13 cellular contexts compared by ENCODE assay signal in the genomic region with DNA sequence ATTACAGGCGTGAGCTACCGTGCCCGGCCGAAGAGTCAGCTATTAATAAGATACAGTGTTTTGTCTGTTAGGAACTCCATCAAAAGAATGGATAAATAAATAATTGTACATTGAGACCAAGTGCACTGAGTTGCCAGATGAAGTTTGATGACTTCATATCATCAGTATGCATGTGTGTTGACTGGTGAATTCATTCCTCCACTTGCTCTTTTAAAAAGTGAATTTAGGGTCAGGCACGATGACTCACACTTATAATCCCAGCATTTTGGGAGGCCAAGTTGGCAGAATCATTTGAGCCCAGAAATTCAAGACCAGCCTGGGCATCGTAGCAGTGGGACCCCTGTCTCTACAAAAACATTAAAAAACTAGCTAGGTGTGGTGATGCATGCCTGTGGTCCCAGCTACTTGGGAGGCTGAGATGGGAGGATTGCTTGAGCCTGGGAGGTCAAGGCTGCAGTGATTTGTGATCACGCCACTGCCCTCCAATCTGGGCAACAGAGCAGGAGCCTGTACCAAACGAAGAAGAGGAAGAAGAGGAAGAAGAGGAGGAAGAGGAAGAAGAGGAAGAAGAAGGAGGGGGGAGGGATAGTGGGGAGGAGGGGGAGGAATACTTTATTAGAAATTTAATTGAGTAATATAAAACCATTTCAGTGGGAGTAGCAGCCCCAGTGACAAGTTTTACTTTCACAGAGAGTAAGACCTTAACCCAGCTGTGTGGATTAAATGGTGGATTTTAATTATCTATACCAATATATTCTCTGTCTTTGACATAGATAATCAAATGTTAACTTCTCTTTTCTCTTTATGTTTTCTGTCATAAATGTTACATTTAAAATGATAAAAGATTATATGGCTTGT.
DNase-seq lines count a peak whose midpoint lies in the region; ATAC-seq, FAIRE-seq and TF ChIP-seq lines count a peak whose summit lies in the region.
"Had no signal": no experiment of that assay in that cellular context is flagged by ENCODE, and none has a peak within 500 bp of the region (broad histone marks: within the 10 kb centered on the region; RNA-seq: fewer than 3 reads in every experiment).

No MANE protein-coding gene starts in this region.

- DNase-seq in ELR (ENCODE audit: low read depth): peak; percentile 87
- DNase-seq in RCC 7860 (ENCODE audit: low spot score): peak; percentile 25
- DNase-seq in epithelial cell of esophagus (ENCODE audit: low read depth): peak; percentile 46
- peak; percentile 62 for DNase-seq in osteoblast (ENCODE audit: insufficient read length, low spot score, missing footprints)
- no peak for DNase-seq in mesendoderm
- no peak for DNase-seq in chondrocyte (ENCODE audit: low spot score)
- DNase-seq in GM12891 (ENCODE audit: insufficient read length, low spot score): no peak
- DNase-seq: activated naive CD4-positive, alpha-beta T cell treated with anti-CD3 and anti-CD28 coated beads, Interleukin-2, amount 50 U/mL, for 16 hours; NCI-H1105 treated with DMSO at 0.1 percent for 48 hours; NCI-H526 had no signal

- H2AFZ ChIP-seq in osteoblast (ENCODE audit: low read length): no peak overlapping the region

- H3K36me3 ChIP-seq in osteoblast (ENCODE audit: insufficient read depth, low read length) (peaks cover 9% of the 10 kb centered on the region), mesendoderm (ENCODE audit: control insufficient read depth, insufficient read depth, low read length) (no peaks in the 10 kb centered on the region)

- H4K8ac ChIP-seq in mesendoderm (ENCODE audit: low read depth, low read length): no peak overlapping the region

- H3K9me3 Mint-ChIP-seq in chondrocyte (ENCODE audit: low read depth): peaks cover 7% of the 10 kb centered on the region

- H2BK120ac ChIP-seq in mesendoderm (ENCODE audit: low read depth, low read length): no peak overlapping the region

- no peak overlapping the region for H2BK5ac ChIP-seq in mesendoderm (ENCODE audit: low read length)

- H3K36me3 Mint-ChIP-seq in chondrocyte (ENCODE audit: low read depth): peaks cover 9% of the 10 kb centered on the region

- H3K4me1 Mint-ChIP-seq in chondrocyte (ENCODE audit: low read depth): peaks cover 4% of the 10 kb centered on the region
- H3K4me1 Mint-ChIP-seq: nephron had no signal

- no peak overlapping the region for H3K18ac ChIP-seq in mesendoderm (ENCODE audit: low read length)

- no peaks in the 10 kb centered on the region for H3K9me3 ChIP-seq in osteoblast (ENCODE audit: low read depth, low read length)

- H3K4me1 ChIP-seq in osteoblast (ENCODE audit: insufficient read depth, low read length) (peaks cover 3% of the 10 kb centered on the region), mesendoderm (ENCODE audit: control insufficient read depth, low read depth, low read length) (no peaks in the 10 kb centered on the region)

- no peak overlapping the region for H3K4ac ChIP-seq in mesendoderm (ENCODE audit: low read depth, low read length)

- H4K5ac ChIP-seq in mesendoderm (ENCODE audit: low read length): no peak overlapping the region

- no peaks in the 10 kb centered on the region for H3K27me3 Mint-ChIP-seq in chondrocyte (ENCODE audit: low read depth)

- H3K9ac ChIP-seq in mesendoderm (ENCODE audit: low read length): no peak overlapping the region

- H2AK5ac ChIP-seq in mesendoderm (ENCODE audit: low read length): no peak overlapping the region

- no peak for TF ChIP-seq POLR2A in GM12891 (IDR thresholded peaks at IDR 0.05; ENCODE audit: low read depth, low read length)

- no peak for ATAC-seq in HG03378 (IDR thresholded peaks at IDR 0.05; ENCODE audit: unreplicated experiment)

- no peaks in the 10 kb centered on the region for H3K79me1 ChIP-seq in mesendoderm (ENCODE audit: low read length)

- TF ChIP-seq CTCF in epithelial cell of esophagus (IDR thresholded peaks at IDR 0.05; ENCODE audit: insufficient read depth, low read depth, low read length, missing control alignments): no peak
- TF ChIP-seq CTCF in osteoblast (IDR thresholded peaks at IDR 0.05; ENCODE audit: extremely low read depth, low read depth, low read length): no peak
- no peak for TF ChIP-seq CTCF in chondrocyte (IDR thresholded peaks at IDR 0.05)

- no peak overlapping the region for H3K27ac Mint-ChIP-seq in chondrocyte (ENCODE audit: unreplicated experiment)
- H3K27ac Mint-ChIP-seq: nephron had no signal

- H3K27ac ChIP-seq in osteoblast (ENCODE audit: low read depth, low read length): no peak overlapping the region
- H3K27ac ChIP-seq in mesendoderm (ENCODE audit: low read depth, low read length): no peak overlapping the region

- H3K4me3 Mint-ChIP-seq in chondrocyte (ENCODE audit: unreplicated experiment): no peak overlapping the region
- H3K4me3 Mint-ChIP-seq: nephron had no signal

- H3K4me2 ChIP-seq in osteoblast (ENCODE audit: insufficient read depth, low read length): peak overlapping the region; percentile 20
- no peak overlapping the region for H3K4me2 ChIP-seq in mesendoderm (ENCODE audit: low read length)

- no peaks in the 10 kb centered on the region for H4K20me1 ChIP-seq in osteoblast (ENCODE audit: insufficient read depth, low read length)

- H3K4me3 ChIP-seq in epithelial cell of esophagus (ENCODE audit: low read length) (no peak overlapping the region), osteoblast (ENCODE audit: insufficient read depth, low read length) (no peak overlapping the region), mesendoderm (ENCODE audit: low read length) (no peak overlapping the region)

- H2BK15ac ChIP-seq in mesendoderm (replicated peaks; ENCODE audit: low read depth): no peak overlapping the region

- no peak overlapping the region for H3K23ac ChIP-seq in mesendoderm (ENCODE audit: low read length)

- no peak for FAIRE-seq in RCC 7860 (lab: Jason Lieb, UNC)
- no peak for FAIRE-seq in GM12891 (lab: Jason Lieb, UNC)
- FAIRE-seq: TTC549 had no signal

- H3K56ac ChIP-seq in mesendoderm (ENCODE audit: low read length): no peak overlapping the region

- H3K79me2 ChIP-seq in osteoblast (ENCODE audit: insufficient read depth, low read length): peaks cover 2% of the 10 kb centered on the region
- H3K79me2 ChIP-seq in mesendoderm (ENCODE audit: control insufficient read depth, insufficient read depth, low read length): no peaks in the 10 kb centered on the region

- no CpG with 5 or more reads among the region's 8 CpGs for WGBS in mesendoderm (ENCODE audit: extremely low coverage, insufficient coverage, low lambda C conversion rate)

- H3K27me3 ChIP-seq in osteoblast (ENCODE audit: insufficient read depth, low read length): no peaks in the 10 kb centered on the region
- H3K27me3 ChIP-seq in mesendoderm (ENCODE audit: insufficient read depth, low read length, poor library complexity): no peaks in the 10 kb centered on the region

TF ChIP-seq in GM12891, 5 proteins besides CTCF, POLR2A, EP300 and RAD21:
- TF ChIP-seq POU2F2 (IDR thresholded peaks at IDR 0.05; ENCODE audit: low read depth, low read length): no peak
- no peak for TF ChIP-seq SPI1 (IDR thresholded peaks at IDR 0.05; ENCODE audit: low read depth, low read length)
- no peak for TF ChIP-seq TAF1 (IDR thresholded peaks at IDR 0.05; ENCODE audit: low read depth, low read length)
- no peak for TF ChIP-seq POLR2AphosphoS5 (IDR thresholded peaks at IDR 0.05; ENCODE audit: low read depth, low read length)
- TF ChIP-seq PAX5 (IDR thresholded peaks at IDR 0.05; ENCODE audit: insufficient read depth, low read length, severe bottlenecking): no peak

Comparison
In these comparisons a context has a peak if more than half of its experiments do, and no peak if none do; other contexts are left out.
1. DNase-seq: peak in ELR (single experiment), RCC 7860 (single experiment), epithelial cell of esophagus (single experiment) and osteoblast (single experiment); none in mesendoderm (single experiment), chondrocyte (single experiment) and GM12891 (single experiment).